Comparison of ENCODE assay signal across 13 cellular contexts in genomic region chr18:46182633-46183401, GRCh38.
DNase-seq lines count a peak whose midpoint lies in the region; FAIRE-seq lines count a peak whose summit lies in the region.
"Had no signal": no experiment of that assay in that cellular context is flagged by ENCODE, and none has a peak within 500 bp of the region (broad histone marks: within the 10 kb centered on the region; RNA-seq: fewer than 3 reads in every experiment).

No MANE protein-coding gene starts in this region.

- H3K27me3 ChIP-seq in CD8-positive, alpha-beta memory T cell (ENCODE audit: insufficient read depth, low read length, poor library complexity, severe bottlenecking): no peaks in the 10 kb centered on the region
- H3K27me3 ChIP-seq in mesendoderm (ENCODE audit: insufficient read depth, low read length, poor library complexity): no peaks in the 10 kb centered on the region

- no peak overlapping the region for H4K8ac ChIP-seq in mesendoderm (ENCODE audit: low read depth, low read length)

- H3K27me3 Mint-ChIP-seq in CD8-positive, alpha-beta memory T cell: no peaks in the 10 kb centered on the region
- H3K27me3 Mint-ChIP-seq in activated naive CD8-positive, alpha-beta T cell treated with anti-CD3 and anti-CD28 coated beads for 36 hours: no peaks in the 10 kb centered on the region
- H3K27me3 Mint-ChIP-seq in immature natural killer cell (ENCODE audit: low read depth in 3 of 3): peaks cover 0 to 4% (median 3%) of the 10 kb centered on the region in 3 donors

- no peak for FAIRE-seq in HTR-8/SVneo (lab: Jason Lieb, UNC)

- H2BK120ac ChIP-seq in mesendoderm (ENCODE audit: low read depth, low read length): no peak overlapping the region

- H3K4me3 Mint-ChIP-seq in CD8-positive, alpha-beta memory T cell: peak overlapping the region in 2 of 7 donors; percentile 1 to 10
- no peak overlapping the region for H3K4me3 Mint-ChIP-seq in activated naive CD8-positive, alpha-beta T cell treated with anti-CD3 and anti-CD28 coated beads for 36 hours
- no peak overlapping the region for H3K4me3 Mint-ChIP-seq in immature natural killer cell

- H3K9me3 ChIP-seq in CD8-positive, alpha-beta memory T cell (ENCODE audit: low read length): no peaks in the 10 kb centered on the region
- H3K9me3 ChIP-seq: HAP-1 had no signal

- H2BK15ac ChIP-seq in mesendoderm (replicated peaks; ENCODE audit: low read depth): no peak overlapping the region

- no peak overlapping the region for H3K4me3 ChIP-seq in CD8-positive, alpha-beta memory T cell (ENCODE audit: low read length)
- H3K4me3 ChIP-seq in mesendoderm (ENCODE audit: low read length): no peak overlapping the region
- H3K4me3 ChIP-seq: HAP-1 had no signal

- peaks cover 50% of the 10 kb centered on the region for H3K4me1 ChIP-seq in CD8-positive, alpha-beta memory T cell (ENCODE audit: insufficient read depth, low read length)
- peaks cover 3% of the 10 kb centered on the region for H3K4me1 ChIP-seq in mesendoderm (ENCODE audit: control insufficient read depth, low read depth, low read length)

- peaks cover 51 to 75% (median 72%) of the 10 kb centered on the region in 3 donors for H3K4me1 Mint-ChIP-seq in CD8-positive, alpha-beta memory T cell
- H3K4me1 Mint-ChIP-seq in activated naive CD8-positive, alpha-beta T cell treated with anti-CD3 and anti-CD28 coated beads for 36 hours: peaks cover 52% of the 10 kb centered on the region
- peaks cover 50 to 69% of the 10 kb centered on the region in 2 donors for H3K4me1 Mint-ChIP-seq in immature natural killer cell

- CTCF ChIA-PET in CD8-positive, alpha-beta memory T cell (lab: Charles Lee): interaction anchor here (0.8 to 7.5 kb wide), 3 partner anchors 9 to 439 kb away, joined by 3 to 48 read pairs (median 3); a partner anchor contains a TSS

- in situ Hi-C loops in KBM-7 (cut with MboI; ENCODE audit: low pct_unique_long_range_greater_than_20kb, low sequenced_read_pairs): no loop called here

- no peaks in the 10 kb centered on the region for H3K36me3 ChIP-seq in CD8-positive, alpha-beta memory T cell (ENCODE audit: insufficient read depth, low read length)
- H3K36me3 ChIP-seq in mesendoderm (ENCODE audit: control insufficient read depth, insufficient read depth, low read length): no peaks in the 10 kb centered on the region
- H3K36me3 ChIP-seq: HAP-1 had no signal

- no peak overlapping the region for H2AK5ac ChIP-seq in mesendoderm (ENCODE audit: low read length)

- no peak overlapping the region for H3K9ac ChIP-seq in mesendoderm (ENCODE audit: low read length)

- no peak overlapping the region for H3K18ac ChIP-seq in mesendoderm (ENCODE audit: low read length)

- no peaks in the 10 kb centered on the region for H3K9me3 Mint-ChIP-seq in CD8-positive, alpha-beta memory T cell
- no peaks in the 10 kb centered on the region for H3K9me3 Mint-ChIP-seq in activated naive CD8-positive, alpha-beta T cell treated with anti-CD3 and anti-CD28 coated beads for 36 hours
- no peaks in the 10 kb centered on the region for H3K9me3 Mint-ChIP-seq in immature natural killer cell

- no peak overlapping the region for H4K5ac ChIP-seq in mesendoderm (ENCODE audit: low read length)

- peaks cover 22% of the 10 kb centered on the region for H3K79me2 ChIP-seq in mesendoderm (ENCODE audit: control insufficient read depth, insufficient read depth, low read length)

- no peak overlapping the region for H3K4me2 ChIP-seq in mesendoderm (ENCODE audit: low read length)

- no peak overlapping the region for H2BK5ac ChIP-seq in mesendoderm (ENCODE audit: low read length)

- POLR2A ChIA-PET in CD8-positive, alpha-beta memory T cell (lab: Charles Lee): interaction anchor here (0.5 kb wide), 1 partner anchor 85 kb away, joined by 3 read pairs; no protein-coding TSS in a partner anchor

- DNase-seq in CD8-positive, alpha-beta memory T cell: no peak
- peak; percentile 26 for DNase-seq in KBM-7
- no peak for DNase-seq in activated naive CD8-positive, alpha-beta T cell treated with anti-CD3 and anti-CD28 coated beads for 36 hours
- DNase-seq in mesendoderm: peak; percentile 46
- DNase-seq in stimulated activated naive CD4-positive, alpha-beta T cell (lab: John Stamatoyannopoulos, UW): no peak
- DNase-seq in immature natural killer cell: no peak
- DNase-seq in foreskin melanocyte: no peak
- DNase-seq in HTR-8/SVneo (ENCODE audit: insufficient read length, low spot score): no peak
- DNase-seq: activated CD4-positive, alpha-beta T cell treated with anti-CD3 and anti-CD28 coated beads for 1 hour; activated gamma-delta T cell; SIG-M5; stimulated activated CD4-positive, alpha-beta T cell treated with anti-CD3 and anti-CD28 coated beads, Interleukin-4, amount 100 ng/mL, for 1 hour had no signal

- no peak overlapping the region for H3K27ac ChIP-seq in CD8-positive, alpha-beta memory T cell (ENCODE audit: low read depth, low read length)
- H3K27ac ChIP-seq in mesendoderm (ENCODE audit: low read depth, low read length): peak overlapping the region; percentile 57

- no CpG with 5 or more reads among the region's 3 CpGs for WGBS in mesendoderm (ENCODE audit: extremely low coverage, insufficient coverage, low lambda C conversion rate)

- H3K4ac ChIP-seq in mesendoderm (ENCODE audit: low read depth, low read length): no peak overlapping the region

- peaks cover 4% of the 10 kb centered on the region for H3K79me1 ChIP-seq in mesendoderm (ENCODE audit: low read length)

- H3K56ac ChIP-seq in mesendoderm (ENCODE audit: low read length): peak overlapping the region; percentile 49

- peaks cover 0 to 20% (median 3%) of the 10 kb centered on the region in 3 donors for H3K36me3 Mint-ChIP-seq in CD8-positive, alpha-beta memory T cell
- peaks cover 29% of the 10 kb centered on the region for H3K36me3 Mint-ChIP-seq in activated naive CD8-positive, alpha-beta T cell treated with anti-CD3 and anti-CD28 coated beads for 36 hours
- peaks cover 0 to 2% (median 0%) of the 10 kb centered on the region in 3 donors for H3K36me3 Mint-ChIP-seq in immature natural killer cell

- H3K27ac Mint-ChIP-seq in CD8-positive, alpha-beta memory T cell: peak overlapping the region in 7 of 8 donors; percentile 4 to 90 (median 31)
- peak overlapping the region; percentile 31 for H3K27ac Mint-ChIP-seq in activated naive CD8-positive, alpha-beta T cell treated with anti-CD3 and anti-CD28 coated beads for 36 hours
- H3K27ac Mint-ChIP-seq in immature natural killer cell: peak overlapping the region in 3 of 6 donors; percentile 8 to 29 (median 13)

- H3K23ac ChIP-seq in mesendoderm (ENCODE audit: low read length): no peak overlapping the region

Comparison
In these comparisons a context has a peak if more than half of its experiments do, and no peak if none do; other contexts are left out.
1. DNase-seq: peak in KBM-7 (single experiment) and mesendoderm (single experiment); none in CD8-positive, alpha-beta memory T cell (0 of 5), activated naive CD8-positive, alpha-beta T cell treated with anti-CD3 and anti-CD28 coated beads for 36 hours (single experiment), stimulated activated naive CD4-positive, alpha-beta T cell (0 of 6), immature natural killer cell (0 of 3), foreskin melanocyte (single experiment) and HTR-8/SVneo (single experiment).